Comparison of ENCODE assay signal across 8 cellular contexts in genomic region chr3:114527036-114527644, GRCh38.
DNase-seq lines count a peak whose midpoint lies in the region; ATAC-seq, FAIRE-seq and TF ChIP-seq lines count a peak whose summit lies in the region.

No MANE protein-coding gene starts in this region.

- intact Hi-C loops in K562 (cut with micrococcal nuclease): no loop called here

- H3K9ac ChIP-seq in K562 (ENCODE audit: insufficient read depth in 1 of 2, low read depth in 2 of 2, low read length in 2 of 2): no peak overlapping the region

- no peak overlapping the region for H2AFZ ChIP-seq in K562 (ENCODE audit: low read depth, low read length)

- no peaks in the 10 kb centered on the region for H3K9me3 ChIP-seq in K562 (replicated peaks; ENCODE audit: control insufficient read depth, insufficient read depth, low read depth, low read length)

- no peaks in the 10 kb centered on the region for H3K36me3 ChIP-seq in K562 (ENCODE audit: control insufficient read depth, insufficient read depth, low read length)

- H3K79me2 ChIP-seq in K562 (ENCODE audit: control insufficient read depth, insufficient read depth, low read length): no peaks in the 10 kb centered on the region

- POLR2A ChIA-PET in K562 (lab: Yijun Ruan, JAX): no interaction called here

- no peak overlapping the region for H3K4me3 Mint-ChIP-seq in mesothelial cell of epicardium
- H3K4me3 Mint-ChIP-seq in activated T-cell treated with anti-CD3 and anti-CD28 coated beads, Interleukin-2, amount 50 U/mL, for 4 hours: no peak overlapping the region

- no peaks in the 10 kb centered on the region for H3K9me3 Mint-ChIP-seq in mesothelial cell of epicardium
- no peaks in the 10 kb centered on the region for H3K9me3 Mint-ChIP-seq in activated T-cell treated with anti-CD3 and anti-CD28 coated beads, Interleukin-2, amount 50 U/mL, for 4 hours

- CTCF ChIA-PET in K562 (lab: Yijun Ruan, JAX; ENCODE audit: low intra/inter-chr PET ratio): no interaction called here

- no peaks in the 10 kb centered on the region for H3K27me3 ChIP-seq in HL-60 (ENCODE audit: insufficient read depth, poor library complexity, severe bottlenecking)
- no peaks in the 10 kb centered on the region for H3K27me3 ChIP-seq in K562 (ENCODE audit: control insufficient read depth in 2 of 2, insufficient read depth in 2 of 2, low read length in 2 of 2)

- TF ChIP-seq CTCF in HL-60 (IDR thresholded peaks at IDR 0.05; ENCODE audit: insufficient read depth, low read length): peak; percentile 38
- TF ChIP-seq CTCF in K562 (IDR thresholded peaks at IDR 0.05 in 2 of 3, conservative IDR thresholded peaks at IDR 0.05 in 1 of 3; ENCODE audit: insufficient read depth in 2 of 3, low read depth in 1 of 3, low read length in 3 of 3): peak; percentile 15 to 33 (median 23); a peak in 3 of 6 replicates
- peak; percentile 66 for TF ChIP-seq CTCF in mesothelial cell of epicardium (IDR thresholded peaks at IDR 0.05; ENCODE audit: unreplicated experiment)

- no peak overlapping the region for H3K27ac Mint-ChIP-seq in mesothelial cell of epicardium

- in situ Hi-C loops in K562 (cut with MboI): no loop called here

- no peaks in the 10 kb centered on the region for H3K27me3 Mint-ChIP-seq in mesothelial cell of epicardium (ENCODE audit: low read depth)
- H3K27me3 Mint-ChIP-seq in activated T-cell treated with anti-CD3 and anti-CD28 coated beads, Interleukin-2, amount 50 U/mL, for 4 hours (ENCODE audit: low read depth): no peaks in the 10 kb centered on the region

- no peak for TF ChIP-seq POLR2A in K562 (conservative IDR thresholded peaks at IDR 0.05)

- no peaks in the 10 kb centered on the region for H3K4me1 ChIP-seq in K562 (replicated peaks in 1 of 2; ENCODE audit: control insufficient read depth in 2 of 2, insufficient read depth in 2 of 2, low read length in 2 of 2)

- no peak overlapping the region for H3K4me3 ChIP-seq in HL-60 (replicated peaks; ENCODE audit: insufficient read depth, low read length)
- H3K4me3 ChIP-seq in K562: no peak overlapping the region

- H3K36me3 Mint-ChIP-seq in mesothelial cell of epicardium: no peaks in the 10 kb centered on the region
- peaks cover 9% of the 10 kb centered on the region for H3K36me3 Mint-ChIP-seq in activated T-cell treated with anti-CD3 and anti-CD28 coated beads, Interleukin-2, amount 50 U/mL, for 4 hours (ENCODE audit: insufficient read depth)

- H4K20me1 ChIP-seq in K562 (replicated peaks; ENCODE audit: control insufficient read depth, insufficient read depth, low read length): no peaks in the 10 kb centered on the region

- BruUV-seq in K562 (replicated peaks; lab: Mats Ljungman, UMichigan): no TSS peak

- no peaks in the 10 kb centered on the region for H3K4me1 Mint-ChIP-seq in mesothelial cell of epicardium
- no peaks in the 10 kb centered on the region for H3K4me1 Mint-ChIP-seq in activated T-cell treated with anti-CD3 and anti-CD28 coated beads, Interleukin-2, amount 50 U/mL, for 4 hours (ENCODE audit: low read depth)

- no peak overlapping the region for H3K4me2 ChIP-seq in K562 (ENCODE audit: insufficient read depth, low read length)

- TF ChIP-seq RAD21 in K562 (CRISPR knock-in tag; conservative IDR thresholded peaks at IDR 0.05 in 1 of 2, IDR thresholded peaks at IDR 0.05 in 1 of 2): 0 out of 4 replicates have a peak, but pooled peaks of 1 of the 2 experiments have one; percentile 8

- peak; percentile 14 for DNase-seq in Daoy (ENCODE audit: low read depth)
- DNase-seq in HL-60 (ENCODE audit: low read depth in 1 of 2, low spot score in 1 of 2): no peak
- peak in 2 of 4 experiments; percentile 2 to 7 for DNase-seq in K562 (ENCODE audit: extremely low read depth in 1 of 4, low spot score in 3 of 4)
- DNase-seq in mesothelial cell of epicardium (ENCODE audit: low spot score in 2 of 2, unreplicated experiment in 2 of 2): no peak
- no peak for DNase-seq in epidermal melanocyte (ENCODE audit: insufficient read length, low spot score)
- DNase-seq in activated T-cell treated with anti-CD3 and anti-CD28 coated beads, Interleukin-2, amount 50 U/mL, for 4 hours: no peak

- H3K9me1 ChIP-seq in K562 (ENCODE audit: control insufficient read depth, insufficient read depth, low read length): no peaks in the 10 kb centered on the region

- no peak for TF ChIP-seq EP300 in K562 (IDR thresholded peaks at IDR 0.05; ENCODE audit: low read length)

- no peak for ATAC-seq in K562
- ATAC-seq in GM21367 (IDR thresholded peaks at IDR 0.05; ENCODE audit: unreplicated experiment): no peak
- no peak for ATAC-seq in activated T-cell treated with anti-CD3 and anti-CD28 coated beads, Interleukin-2, amount 50 U/mL, for 4 hours
- ATAC-seq in HG02588 (IDR thresholded peaks at IDR 0.05; ENCODE audit: unreplicated experiment): no peak

- FAIRE-seq in K562 (lab: Jason Lieb, UNC): no peak

- 0% methylated on average over 1 of the region's 1 CpG for WGBS in K562 (ENCODE audit: insufficient coverage, low coverage, missing lambda C conversion rate)

- H3K27ac ChIP-seq in HL-60 (replicated peaks) (no peak overlapping the region), K562 (ENCODE audit: extremely low read depth, low read depth, low read length) (no peak overlapping the region)

TF ChIP-seq in K562, 482 proteins besides CTCF, POLR2A, EP300 and RAD21:
- no peak for TF ChIP-seq TAF1 (IDR thresholded peaks at IDR 0.05; ENCODE audit: control insufficient read depth, extremely low read depth, insufficient read depth, low read length, severe bottlenecking)
- no peak for TF ChIP-seq USF2 (CRISPR knock-in tag; IDR thresholded peaks at IDR 0.05)
- TF ChIP-seq FOXP4 (CRISPR knock-in tag; IDR thresholded peaks at IDR 0.05; ENCODE audit: borderline replicate concordance): no peak
- TF ChIP-seq ZNF134 (CRISPR knock-in tag; conservative IDR thresholded peaks at IDR 0.05): no peak
- TF ChIP-seq REST (CRISPR knock-in tag; IDR thresholded peaks at IDR 0.05; ENCODE audit: low read depth): no peak
- TF ChIP-seq NR2C2 (CRISPR knock-in tag; IDR thresholded peaks at IDR 0.05): no peak
- TF ChIP-seq NR2C2 (tag; IDR thresholded peaks at IDR 0.05): no peak
- TF ChIP-seq MAFK (IDR thresholded peaks at IDR 0.05; ENCODE audit: low read length): no peak
- no peak for TF ChIP-seq MAX (CRISPR knock-in tag; IDR thresholded peaks at IDR 0.05)
- TF ChIP-seq SRSF3 (IDR thresholded peaks at IDR 0.05; ENCODE audit: insufficient read depth, low read length): no peak
- TF ChIP-seq ESRRA (IDR thresholded peaks at IDR 0.05; ENCODE audit: borderline replicate concordance, low read depth): no peak
TF ChIP-seq in K562: peak in this region for 0.
